9 cellular contexts compared by ENCODE assay signal in genomic region chr3:177724020-177724638, GRCh38.
A peak's percentile ranks its signal among the peaks of the same experiment; 100 is the strongest.
DNase-seq lines count a peak whose midpoint lies in the region; ATAC-seq and TF ChIP-seq lines count a peak whose summit lies in the region.
"Had no signal": no experiment of that assay in that cellular context is flagged by ENCODE, and none has a peak within 500 bp of the region (broad histone marks: within the 10 kb centered on the region; RNA-seq: fewer than 3 reads in every experiment).

No MANE protein-coding gene starts in this region.

- DNase-seq in KBM-7 (peak; percentile 72), SHP77 (lab: John Stamatoyannopoulos, UW) (peak; percentile 45 to 71), left ventricle myocardium superior (peak; percentile 74), gastrocnemius medialis (peak; percentile 94), WERI-Rb-1 (no peak), activated gamma-delta T cell treated with Interleukin-2 at 50 U/mL for 16 hours (no peak)
- no peak for DNase-seq in activated naive CD8-positive, alpha-beta T cell treated with anti-CD3 and anti-CD28 coated beads, Interleukin-2, amount 50 U/mL, for 24 hours
- DNase-seq: stimulated activated CD4-positive, alpha-beta T cell treated with anti-CD3 and anti-CD28 coated beads, Interleukin-4, amount 100 ng/mL, for 4 hours had no signal

- H3K36me3 Mint-ChIP-seq in activated naive CD8-positive, alpha-beta T cell treated with anti-CD3 and anti-CD28 coated beads, Interleukin-2, amount 50 U/mL, for 24 hours (ENCODE audit: low read depth): no peaks in the 10 kb centered on the region

- peak in 1 of 2 donors; percentile 59 for TF ChIP-seq POLR2A in gastrocnemius medialis (IDR thresholded peaks at IDR 0.05)

- H3K4me3 ChIP-seq in gastrocnemius medialis: no peak overlapping the region
- H3K4me3 ChIP-seq in WERI-Rb-1 (ENCODE audit: low read depth, low read length): no peak overlapping the region

- H3K4me1 ChIP-seq in gastrocnemius medialis: peaks cover 46 to 60% of the 10 kb centered on the region in 2 donors

- no peak overlapping the region for H3K4me3 Mint-ChIP-seq in activated naive CD8-positive, alpha-beta T cell treated with anti-CD3 and anti-CD28 coated beads, Interleukin-2, amount 50 U/mL, for 24 hours

- intact Hi-C loops in left ventricle myocardium superior (cut with micrococcal nuclease) (no loop called here), gastrocnemius medialis (cut with DNase I; ENCODE audit: low total_unique reads) (loop anchor here (2.0 to 5.0 kb wide), 3 partner anchors 107 to 527 kb away; partner anchors contain the start of gene TBL1XR1)

- H3K27me3 Mint-ChIP-seq in activated naive CD8-positive, alpha-beta T cell treated with anti-CD3 and anti-CD28 coated beads, Interleukin-2, amount 50 U/mL, for 24 hours: no peaks in the 10 kb centered on the region

- H3K27ac ChIP-seq in gastrocnemius medialis: peak overlapping the region; percentile 84 to 87 (median 86)
- no peak overlapping the region for H3K27ac ChIP-seq in WERI-Rb-1

- H3K4me1 Mint-ChIP-seq in activated naive CD8-positive, alpha-beta T cell treated with anti-CD3 and anti-CD28 coated beads, Interleukin-2, amount 50 U/mL, for 24 hours: peaks cover 16% of the 10 kb centered on the region

- ATAC-seq in left ventricle myocardium superior (peak; percentile 97), gastrocnemius medialis (peak; percentile 93 to 97)
- no peak for ATAC-seq in activated CD4-positive, CD25-positive, alpha-beta regulatory T cell treated with anti-CD3 and anti-CD28 coated beads, Interleukin-2, amount 50 U/mL, for 24 hours
- no peak for ATAC-seq in activated naive CD8-positive, alpha-beta T cell treated with anti-CD3 and anti-CD28 coated beads, Interleukin-2, amount 50 U/mL, for 24 hours

- H3K36me3 ChIP-seq in gastrocnemius medialis (no peaks in the 10 kb centered on the region), WERI-Rb-1 (no peaks in the 10 kb centered on the region)

- peaks cover 5% of the 10 kb centered on the region for H3K9me3 Mint-ChIP-seq in activated naive CD8-positive, alpha-beta T cell treated with anti-CD3 and anti-CD28 coated beads, Interleukin-2, amount 50 U/mL, for 24 hours

- no peak overlapping the region for H3K27ac Mint-ChIP-seq in activated naive CD8-positive, alpha-beta T cell treated with anti-CD3 and anti-CD28 coated beads, Interleukin-2, amount 50 U/mL, for 24 hours

- H3K27me3 ChIP-seq in gastrocnemius medialis (no peaks in the 10 kb centered on the region), WERI-Rb-1 (ENCODE audit: insufficient read depth, low read depth, severe bottlenecking) (no peaks in the 10 kb centered on the region)

- H3K9me3 ChIP-seq in gastrocnemius medialis (no peaks in the 10 kb centered on the region), WERI-Rb-1 (ENCODE audit: severe bottlenecking) (no peaks in the 10 kb centered on the region)

- TF ChIP-seq CTCF in gastrocnemius medialis (IDR thresholded peaks at IDR 0.05 in 4 of 5, conservative IDR thresholded peaks at IDR 0.05 in 1 of 5): no peak
- TF ChIP-seq CTCF in WERI-Rb-1 (IDR thresholded peaks at IDR 0.05; ENCODE audit: low read depth, low read length): no peak

- in situ Hi-C loops in KBM-7 (cut with MboI; ENCODE audit: low pct_unique_long_range_greater_than_20kb, low sequenced_read_pairs): no loop called here
- in situ Hi-C loops in gastrocnemius medialis (cut with MboI; ENCODE audit: low sequenced_read_pairs in 4 of 4): no loop called here

Comparison
In these comparisons a context has a peak if more than half of its experiments do, and no peak if none do; other contexts are left out.
1. DNase-seq: peak in KBM-7 (single experiment), SHP77 (2 of 2), left ventricle myocardium superior (single experiment) and gastrocnemius medialis (2 of 2); none in activated naive CD8-positive, alpha-beta T cell treated with anti-CD3 and anti-CD28 coated beads, Interleukin-2, amount 50 U/mL, for 24 hours (single experiment), WERI-Rb-1 (single experiment) and activated gamma-delta T cell treated with Interleukin-2 at 50 U/mL for 16 hours (single experiment).
2. ATAC-seq: peak in left ventricle myocardium superior (single experiment) and gastrocnemius medialis (2 of 2); none in activated CD4-positive, CD25-positive, alpha-beta regulatory T cell treated with anti-CD3 and anti-CD28 coated beads, Interleukin-2, amount 50 U/mL, for 24 hours (0 of 2) and activated naive CD8-positive, alpha-beta T cell treated with anti-CD3 and anti-CD28 coated beads, Interleukin-2, amount 50 U/mL, for 24 hours (single experiment).